In the genomic region with DNA sequence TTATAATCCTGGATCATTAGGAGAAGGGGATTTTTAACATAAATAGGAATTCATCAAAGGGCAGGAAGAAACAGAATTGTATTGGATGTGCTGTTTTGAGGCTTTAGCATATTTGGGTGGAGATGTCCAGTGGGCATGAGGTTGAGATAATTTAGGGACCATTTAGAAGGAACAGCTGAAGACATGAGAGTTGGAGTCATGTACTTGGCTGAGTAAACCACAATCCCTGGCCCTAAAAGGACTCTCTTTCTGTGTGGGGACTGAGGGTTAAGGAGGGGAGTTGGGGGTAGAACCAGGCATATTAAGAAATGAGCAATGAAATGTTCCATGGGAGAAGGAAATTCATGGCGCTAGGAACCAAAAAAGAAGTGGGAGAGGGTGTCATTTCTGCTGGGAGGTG, we compare ENCODE assay signal across 24 cellular contexts.
"Had no signal": no experiment of that assay in that cellular context is flagged by ENCODE, and none has a peak within 500 bp of the region (broad histone marks: within the 10 kb centered on the region; RNA-seq: fewer than 3 reads in every experiment).

No MANE protein-coding gene starts in this region.

- H3K27me3 Mint-ChIP-seq: activated naive CD8-positive, alpha-beta T cell treated with anti-CD3 and anti-CD28 coated beads, Interleukin-2, amount 10 ng/mL, durations not matched to agents 7 days and 5 days; T-helper 17 cell had no signal

- H3K4me1 ChIP-seq: adrenal gland had no signal

- H3K9me3 ChIP-seq: adrenal gland had no signal

- DNase-seq: activated CD4-positive, alpha-beta T cell treated with anti-CD3 and anti-CD28 coated beads for 48 hours; activated CD4-positive, alpha-beta T cell treated with anti-CD3 and anti-CD28 coated beads, Interleukin-2, amount 50 U/mL, for 4 hours; activated CD4-positive, CD25-positive, alpha-beta regulatory T cell treated with anti-CD3 and anti-CD28 coated beads, Interleukin-2, amount 50 U/mL, for 72 hours; activated CD8-positive, alpha-beta memory T cell treated with anti-CD3 and anti-CD28 coated beads, Interleukin-2, amount 50 U/mL, for 48 hours; activated CD8-positive, alpha-beta T cell treated with anti-CD3 and anti-CD28 coated beads, Interleukin-2, amount 10 ng/mL, durations not matched to agents 7 days and 5 days; activated naive CD4-positive, alpha-beta T cell treated with anti-CD3 and anti-CD28 coated beads, Interleukin-2, amount 50 U/mL, for 16 hours; activated naive CD8-positive, alpha-beta T cell treated with anti-CD3 and anti-CD28 coated beads, Interleukin-2, amount 10 ng/mL, durations not matched to agents 7 days and 5 days; activated T-cell treated with anti-CD3 and anti-CD28 coated beads, Interleukin-2, amount 50 U/mL, for 1 hour; anterior cingulate cortex; Karpas-422; NCI-H1048; NCI-H146; NCI-H1930; NCI-H2171; NCI-H2227 treated with DMSO at 0.1 percent for 48 hours; NCI-H526 treated with DMSO at 0.1 percent for 48 hours; NCI-H82; SHP77; T-helper 17 cell; T-helper 9 cell had no signal

- H3K27ac ChIP-seq: adrenal gland had no signal

- H3K36me3 ChIP-seq: adrenal gland had no signal

- H3K27ac Mint-ChIP-seq: activated CD8-positive, alpha-beta T cell treated with anti-CD3 and anti-CD28 coated beads, Interleukin-2, amount 10 ng/mL, durations not matched to agents 7 days and 5 days; activated naive CD8-positive, alpha-beta T cell treated with anti-CD3 and anti-CD28 coated beads, Interleukin-2, amount 10 ng/mL, durations not matched to agents 7 days and 5 days had no signal

- H3K9me3 Mint-ChIP-seq: activated naive CD8-positive, alpha-beta T cell treated with anti-CD3 and anti-CD28 coated beads, Interleukin-2, amount 10 ng/mL, durations not matched to agents 7 days and 5 days; WTC11 had no signal

- ATAC-seq: activated CD8-positive, alpha-beta T cell treated with anti-CD3 and anti-CD28 coated beads, Interleukin-2, amount 10 ng/mL, durations not matched to agents 7 days and 5 days; K562; T-helper 17 cell had no signal

- FAIRE-seq: bronchial epithelial cell had no signal

- H3K4me3 Mint-ChIP-seq: activated CD8-positive, alpha-beta T cell treated with anti-CD3 and anti-CD28 coated beads, Interleukin-2, amount 10 ng/mL, durations not matched to agents 7 days and 5 days; activated naive CD8-positive, alpha-beta T cell treated with anti-CD3 and anti-CD28 coated beads, Interleukin-2, amount 10 ng/mL, durations not matched to agents 7 days and 5 days; T-helper 17 cell; WTC11 had no signal

- H3K36me3 Mint-ChIP-seq: activated naive CD8-positive, alpha-beta T cell treated with anti-CD3 and anti-CD28 coated beads, Interleukin-2, amount 10 ng/mL, durations not matched to agents 7 days and 5 days had no signal

- H3K27me3 ChIP-seq: adrenal gland had no signal

- H3K4me3 ChIP-seq: adrenal gland, K562 had no signal
